Comparison of ENCODE assay signal across 32 cellular contexts in the genomic region with DNA sequence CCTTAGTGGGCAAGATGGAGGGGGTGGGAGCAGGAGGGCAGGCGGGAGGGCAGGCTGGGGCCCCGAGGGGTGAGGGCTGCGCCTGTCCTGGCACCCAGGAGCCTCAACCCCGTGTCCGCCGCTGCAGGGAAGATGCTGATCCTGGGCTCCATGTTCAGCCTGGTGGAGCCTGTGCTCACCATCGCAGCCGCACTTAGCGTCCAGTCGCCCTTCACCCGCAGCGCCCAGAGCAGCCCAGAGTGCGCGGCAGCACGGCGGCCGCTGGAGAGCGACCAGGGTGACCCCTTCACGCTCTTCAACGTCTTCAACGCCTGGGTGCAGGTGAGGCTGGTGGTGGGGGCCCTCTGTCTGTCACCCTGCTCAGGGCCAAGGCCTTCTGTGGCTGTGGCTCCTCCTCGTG. TPM values are rescaled to one million over a fixed set of nuclear protein-coding genes. Genes with fewer than 3 reads are reported as not detected.
"Had no signal": no experiment of that assay in that cellular context is flagged by ENCODE, and none has a peak within 500 bp of the region (broad histone marks: within the 10 kb centered on the region; RNA-seq: fewer than 3 reads in every experiment).

No MANE protein-coding gene starts in this region.

- ATAC-seq: left colon; left lung; lower lobe of right lung; natural killer cell; pancreas; right cardiac atrium; sciatic nerve; stimulated activated naive B cell treated with anti-CD40 and anti-IgM and Interleukin-4, amounts not matched to agents 10 μg/mL and 1 μg/mL and 100 μg/mL, for 72 hours; stimulated activated naive CD8-positive, alpha-beta T cell treated with anti-CD3 and anti-CD28 coated beads, Interleukin-15, Interleukin-2, amounts not matched to agents 100 U/mL and 50 U/mL, for 24 hours; upper lobe of right lung had no signal

- H3K36me3 ChIP-seq: neural progenitor cell had no signal

- H3K27me3 ChIP-seq: left lung, neural progenitor cell, pancreas, stomach, testis, thyroid gland, transverse colon, upper lobe of right lung had no signal

- FAIRE-seq: keratinocyte, pancreas, urothelium cell line had no signal

- H3K4me1 ChIP-seq: lower lobe of right lung, neural progenitor cell, pancreas, prostate gland, transverse colon, upper lobe of right lung had no signal

- DNase-seq: hippocampal formation; kidney glomerular epithelial cell; left colon; lower lobe of right lung; mammary epithelial cell; mesendoderm; naive B cell; natural killer cell; nephron progenitor cell; pancreas; retina; right cardiac atrium; stimulated activated CD4-positive, alpha-beta T cell treated with anti-CD3 and anti-CD28 coated beads, Interleukin-12 subunit alpha, Interleukin-12 subunit beta, amount 100 ng/mL, for 4 hours; stimulated activated CD4-positive, alpha-beta T cell treated with anti-CD3 and anti-CD28 coated beads, Interleukin-15, amount 100 ng/mL, for 24 hours; stimulated activated CD4-positive, alpha-beta T cell treated with anti-CD3 and anti-CD28 coated beads, Interleukin-2, amount 100 ng/mL, for 24 hours; stimulated activated CD4-positive, alpha-beta T cell treated with anti-CD3 and anti-CD28 coated beads, Interleukin-4, amount 100 ng/mL, for 1 hour; stimulated activated naive B cell treated with anti-CD40 and anti-IgM and Interleukin-4, amounts not matched to agents 10 μg/mL and 1 μg/mL and 100 μg/mL, for 72 hours; stimulated activated naive CD8-positive, alpha-beta T cell treated with anti-CD3 and anti-CD28 coated beads, Interleukin-15, Interleukin-2, amounts not matched to agents 100 U/mL and 50 U/mL, for 24 hours; stomach; testis; thyroid gland; transverse colon; upper lobe of right lung had no signal

- H3K9ac ChIP-seq: neural progenitor cell had no signal

- H3K27ac ChIP-seq: left lung, lower lobe of right lung, neural progenitor cell, pancreas, prostate gland, skin epidermis, stomach, testis, thyroid gland, transverse colon, upper lobe of right lung had no signal

- H3K4me3 ChIP-seq: left lung, lower lobe of right lung, neural progenitor cell, pancreas, prostate gland, skin epidermis, stomach, testis, thyroid gland, transverse colon, upper lobe of right lung had no signal

- H3K4me2 ChIP-seq: neural progenitor cell had no signal

- H3K9me3 ChIP-seq: left lung, lower lobe of right lung, pancreas, prostate gland, stomach, testis, thyroid gland, transverse colon, upper lobe of right lung had no signal

- H2AFZ ChIP-seq: neural progenitor cell had no signal

RNA-seq across cellular contexts. Expression of a gene that starts 40.6 kb away (rescaled TPM):
- total RNA-seq: mesothelial cell of epicardium had no signal
- polyA plus RNA-seq: keratinocyte had no signal

RNA-seq across cellular contexts. Expression of a gene that starts 46.7 kb away (rescaled TPM):
- total RNA-seq: mononuclear cell, natural killer cell had no signal
